ENCODE assay signal across 17 cellular contexts in the genomic region with DNA sequence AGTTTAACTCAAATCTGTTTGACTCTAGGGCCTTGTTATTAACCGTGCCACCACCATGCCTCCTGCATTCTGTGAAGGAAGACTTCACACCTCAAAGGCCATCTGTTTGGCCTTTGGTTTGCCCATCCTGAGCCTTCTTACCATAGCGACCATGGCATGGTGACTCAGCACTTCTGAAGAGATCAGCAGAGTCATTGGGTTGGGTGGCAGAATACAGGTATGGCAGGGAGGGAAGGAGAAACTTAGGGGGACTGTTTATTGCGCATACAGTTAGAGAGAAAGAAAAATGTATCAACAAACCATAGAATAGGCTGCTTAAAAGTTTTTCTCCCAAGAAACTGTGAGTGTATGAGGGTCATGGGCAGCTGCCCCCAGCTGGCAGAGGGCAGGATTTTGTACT. TPM values are rescaled to one million over a fixed set of nuclear protein-coding genes. Genes with fewer than 3 reads are reported as not detected.
DNase-seq lines count a peak whose midpoint lies in the region; ATAC-seq and TF ChIP-seq lines count a peak whose summit lies in the region.
"Had no signal": no experiment of that assay in that cellular context is flagged by ENCODE, and none has a peak within 500 bp of the region (broad histone marks: within the 10 kb centered on the region; RNA-seq: fewer than 3 reads in every experiment).

No MANE protein-coding gene starts in this region.

- no peaks in the 10 kb centered on the region for H3K9me3 Mint-ChIP-seq in activated naive CD4-positive, alpha-beta T cell treated with anti-CD3 and anti-CD28 coated beads, Interleukin-2, amount 10 ng/mL, durations not matched to agents 7 days and 5 days
- H3K9me3 Mint-ChIP-seq in activated naive CD8-positive, alpha-beta T cell treated with anti-CD3 and anti-CD28 coated beads, Interleukin-2, amount 50 U/mL, for 24 hours: no peaks in the 10 kb centered on the region

- no peaks in the 10 kb centered on the region for H3K27me3 Mint-ChIP-seq in activated naive CD4-positive, alpha-beta T cell treated with anti-CD3 and anti-CD28 coated beads, Interleukin-2, amount 10 ng/mL, durations not matched to agents 7 days and 5 days
- no peaks in the 10 kb centered on the region for H3K27me3 Mint-ChIP-seq in activated naive CD8-positive, alpha-beta T cell treated with anti-CD3 and anti-CD28 coated beads, Interleukin-2, amount 50 U/mL, for 24 hours

- H3K4me3 Mint-ChIP-seq in activated naive CD4-positive, alpha-beta T cell treated with anti-CD3 and anti-CD28 coated beads, Interleukin-2, amount 10 ng/mL, durations not matched to agents 7 days and 5 days: peak overlapping the region; percentile 71
- H3K4me3 Mint-ChIP-seq in activated naive CD8-positive, alpha-beta T cell treated with anti-CD3 and anti-CD28 coated beads, Interleukin-2, amount 50 U/mL, for 24 hours: peak overlapping the region; percentile 86

- no peak for TF ChIP-seq POLR2A in Peyer's patch (IDR thresholded peaks at IDR 0.05)

- peaks cover 97% of the 10 kb centered on the region for H3K4me1 Mint-ChIP-seq in activated naive CD4-positive, alpha-beta T cell treated with anti-CD3 and anti-CD28 coated beads, Interleukin-2, amount 10 ng/mL, durations not matched to agents 7 days and 5 days
- peaks cover 96% of the 10 kb centered on the region for H3K4me1 Mint-ChIP-seq in activated naive CD8-positive, alpha-beta T cell treated with anti-CD3 and anti-CD28 coated beads, Interleukin-2, amount 50 U/mL, for 24 hours

- H3K36me3 Mint-ChIP-seq in activated naive CD4-positive, alpha-beta T cell treated with anti-CD3 and anti-CD28 coated beads, Interleukin-2, amount 10 ng/mL, durations not matched to agents 7 days and 5 days: peaks cover 93% of the 10 kb centered on the region
- peaks cover 91% of the 10 kb centered on the region for H3K36me3 Mint-ChIP-seq in activated naive CD8-positive, alpha-beta T cell treated with anti-CD3 and anti-CD28 coated beads, Interleukin-2, amount 50 U/mL, for 24 hours (ENCODE audit: low read depth)

- peak; percentile 12 for ATAC-seq in activated naive CD8-positive, alpha-beta T cell treated with anti-CD3 and anti-CD28 coated beads, Interleukin-2, amount 50 U/mL, for 24 hours
- peak; percentile 12 for ATAC-seq in stimulated activated naive CD8-positive, alpha-beta T cell treated with anti-CD3 and anti-CD28 coated beads, Interleukin-15, Interleukin-2, amounts not matched to agents 100 U/mL and 50 U/mL, for 24 hours
- no peak for ATAC-seq in GM18498 (IDR thresholded peaks at IDR 0.05; ENCODE audit: unreplicated experiment)
- ATAC-seq: gastrocnemius medialis, left ventricle myocardium superior, psoas muscle had no signal

- peaks cover 0 to 5% (median 0%) of the 10 kb centered on the region in 4 donors for H3K4me1 ChIP-seq in Peyer's patch
- H3K4me1 ChIP-seq: psoas muscle had no signal

- H3K36me3 ChIP-seq in Peyer's patch: no peaks in the 10 kb centered on the region
- no peaks in the 10 kb centered on the region for H3K36me3 ChIP-seq in MG63
- H3K36me3 ChIP-seq: gastrocnemius medialis had no signal

- no peaks in the 10 kb centered on the region for H3K9me3 ChIP-seq in Peyer's patch
- no peaks in the 10 kb centered on the region for H3K9me3 ChIP-seq in MG63
- H3K9me3 ChIP-seq: gastrocnemius medialis, psoas muscle had no signal

- no peak for DNase-seq in activated naive CD4-positive, alpha-beta T cell treated with anti-CD3 and anti-CD28 coated beads, Interleukin-2, amount 10 ng/mL, durations not matched to agents 7 days and 5 days
- no peak for DNase-seq in activated naive CD4-positive, alpha-beta T cell treated with anti-CD3 and anti-CD28 coated beads, Interleukin-2, amount 50 U/mL, for 16 hours
- no peak for DNase-seq in Peyer's patch
- DNase-seq in activated naive CD8-positive, alpha-beta T cell treated with anti-CD3 and anti-CD28 coated beads, Interleukin-2, amount 50 U/mL, for 24 hours: no peak
- DNase-seq in stimulated activated naive CD8-positive, alpha-beta T cell treated with anti-CD3 and anti-CD28 coated beads, Interleukin-15, Interleukin-2, amounts not matched to agents 100 U/mL and 50 U/mL, for 24 hours: peak; percentile 52
- no peak for DNase-seq in MG63
- DNase-seq in SK-N-DZ (ENCODE audit: low spot score): no peak
- DNase-seq: amygdala, gastrocnemius medialis, left ventricle myocardium superior, NCI-H146, NCI-H226, psoas muscle, SHP77 treated with DMSO at 0.1 percent for 48 hours, T1000 had no signal

- CTCF ChIA-PET in activated naive CD4-positive, alpha-beta T cell treated with anti-CD3 and anti-CD28 coated beads, Interleukin-2, amount 10 ng/mL, durations not matched to agents 7 days and 5 days (lab: Charles Lee): interaction anchor here (1.4 to 3.6 kb wide), 5 partner anchors 8 to 30 kb away, joined by 4 to 18 read pairs (median 9); no protein-coding TSS in a partner anchor

- H3K4me3 ChIP-seq in Peyer's patch: no peak overlapping the region
- no peak overlapping the region for H3K4me3 ChIP-seq in MG63
- H3K4me3 ChIP-seq: gastrocnemius medialis, psoas muscle had no signal

- peak overlapping the region; percentile 89 for H3K27ac Mint-ChIP-seq in activated naive CD4-positive, alpha-beta T cell treated with anti-CD3 and anti-CD28 coated beads, Interleukin-2, amount 10 ng/mL, durations not matched to agents 7 days and 5 days
- peak overlapping the region; percentile 96 for H3K27ac Mint-ChIP-seq in activated naive CD8-positive, alpha-beta T cell treated with anti-CD3 and anti-CD28 coated beads, Interleukin-2, amount 50 U/mL, for 24 hours

- H3K27ac ChIP-seq in Peyer's patch: peak overlapping the region in 3 of 4 donors; percentile 51 to 75 (median 62)
- H3K27ac ChIP-seq: gastrocnemius medialis, KMS-11, psoas muscle had no signal

- TF ChIP-seq CTCF in Peyer's patch (IDR thresholded peaks at IDR 0.05): no peak

- no peaks in the 10 kb centered on the region for H3K27me3 ChIP-seq in Peyer's patch
- no peaks in the 10 kb centered on the region for H3K27me3 ChIP-seq in MG63
- H3K27me3 ChIP-seq: gastrocnemius medialis had no signal

RNA-seq across cellular contexts. Expression of a gene that starts 49.2 kb away (rescaled TPM):
- total RNA-seq in Peyer's patch: 100 to 1,000 TPM in 2 of 4 donors, 10 to 100 TPM in 2; 52.0 to 173 (median 123) TPM
- total RNA-seq in MG63 (2014; rRNA removed; shearing (Covaris generic); ENCODE audit: low replicate concordance): 275 and 292 TPM in 2 replicates
- 340 and 346 TPM in 2 replicates for polyA plus RNA-seq in SK-N-DZ (2014; cell fraction: cytosol; rRNA removed)
- 146 and 190 TPM in 2 replicates for polyA plus RNA-seq in SK-N-DZ (2014; cell fraction: nucleus; rRNA removed)

RNA-seq across cellular contexts. Expression of a gene that starts 58.3 kb away (rescaled TPM):
- total RNA-seq in Peyer's patch: 10 to 100 TPM; 28.1 to 51.4 (median 42.8) TPM
- total RNA-seq in MG63 (2014; rRNA removed; shearing (Covaris generic); ENCODE audit: low replicate concordance): 0.89 and 15.5 TPM in 2 replicates
- polyA plus RNA-seq in SK-N-DZ (2014; cell fraction: cytosol; rRNA removed): 4.0 and 4.9 TPM in 2 replicates
- 2.3 and 4.4 TPM in 2 replicates for polyA plus RNA-seq in SK-N-DZ (2014; cell fraction: nucleus; rRNA removed)
